Comparison of ENCODE assay signal across 13 cellular contexts in the genomic region with DNA sequence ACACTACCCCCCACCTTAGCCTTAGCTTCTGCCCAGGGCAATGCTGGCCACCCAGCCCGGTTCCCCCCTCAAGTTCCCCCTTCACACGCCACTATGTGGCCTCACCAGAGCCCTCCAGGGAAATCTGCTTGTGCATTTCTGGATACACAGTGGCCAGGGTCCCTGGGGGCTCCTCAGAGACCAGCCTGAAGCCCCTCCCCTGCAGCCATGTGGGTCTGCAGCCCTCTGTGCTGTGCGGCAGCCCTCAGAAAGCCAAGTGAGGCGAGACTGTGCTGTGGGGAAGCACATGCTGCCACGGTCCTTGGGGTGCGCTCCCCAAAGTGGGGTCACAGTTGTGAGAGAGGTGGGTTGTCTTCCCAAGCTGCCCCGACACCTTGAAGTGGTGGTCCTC. TPM values are rescaled to one million over a fixed set of nuclear protein-coding genes. Genes with fewer than 3 reads are reported as not detected.
DNase-seq lines count a peak whose midpoint lies in the region; ATAC-seq, FAIRE-seq and TF ChIP-seq lines count a peak whose summit lies in the region.
"Had no signal": no experiment of that assay in that cellular context is flagged by ENCODE, and none has a peak within 500 bp of the region (broad histone marks: within the 10 kb centered on the region; RNA-seq: fewer than 3 reads in every experiment).

No MANE protein-coding gene starts in this region.

- ATAC-seq in thoracic aorta (ENCODE audit: insufficient number of reproducible peaks, low FRiP score, low read depth) (no peak), GM21619 (IDR thresholded peaks at IDR 0.05; ENCODE audit: unreplicated experiment) (no peak), GM18498 (IDR thresholded peaks at IDR 0.05; ENCODE audit: unreplicated experiment) (no peak)
- ATAC-seq: pancreas; stimulated activated naive B cell treated with anti-CD40 and anti-IgM and Interleukin-4, amounts not matched to agents 10 μg/mL and 1 μg/mL and 100 μg/mL, for 72 hours had no signal

- no peak overlapping the region for H3K9ac ChIP-seq in kidney (ENCODE audit: low read length in 2 of 2)

- H3K27me3 ChIP-seq in thoracic aorta (replicated peaks; ENCODE audit: insufficient read depth) = no peaks in the 10 kb centered on the region
- H3K27me3 ChIP-seq: pancreas had no signal

- H3K4me1 ChIP-seq in kidney (ENCODE audit: control insufficient read depth in 1 of 2, insufficient read depth in 1 of 2, low read depth in 1 of 2, low read length in 2 of 2) (peaks cover 12 to 40% of the 10 kb centered on the region in 2 donors), thoracic aorta (ENCODE audit: control insufficient read depth in 1 of 2, low read depth in 2 of 2) (peaks cover 16 to 36% of the 10 kb centered on the region in 2 donors)

- TF ChIP-seq CTCF in kidney (IDR thresholded peaks at IDR 0.05; ENCODE audit: borderline replicate concordance, extremely low read depth, insufficient read depth) (no peak), thoracic aorta (IDR thresholded peaks at IDR 0.05) (no peak)

- H3K9me3 ChIP-seq in kidney (ENCODE audit: control insufficient read depth in 1 of 2, low read length in 2 of 2) (no peaks in the 10 kb centered on the region), thoracic aorta (no peaks in the 10 kb centered on the region)
- H3K9me3 ChIP-seq: pancreas had no signal

- peak; percentile 87 for DNase-seq in SK-N-DZ (ENCODE audit: low spot score)
- peak; percentile 74 for DNase-seq in kidney
- DNase-seq in thoracic aorta (ENCODE audit: low spot score) = no peak
- no peak for DNase-seq in Ammon's horn (ENCODE audit: low spot score)
- DNase-seq: activated B cell treated with CpG ODN at 0.5 μM for 24 hours; activated T-cell treated with anti-CD3 and anti-CD28 coated beads, Interleukin-2, amount 50 U/mL, for 1 hour; COR-L47; NCI-H187; NCI-H774; stimulated activated naive B cell treated with anti-CD40 and anti-IgM and Interleukin-4, amounts not matched to agents 10 μg/mL and 1 μg/mL and 100 μg/mL, for 72 hours had no signal

- intact Hi-C loops in kidney (cut with DNase I) = no loop called here

- H3K4me3 ChIP-seq in kidney (ENCODE audit: low read length in 2 of 2) = no peak overlapping the region
- H3K4me3 ChIP-seq in thoracic aorta = no peak overlapping the region
- H3K4me3 ChIP-seq: pancreas had no signal

- H3K27ac ChIP-seq in kidney (ENCODE audit: low read depth in 2 of 2, low read length in 2 of 2) = peak overlapping the region in 1 of 2 donors; percentile 80
- H3K27ac ChIP-seq in thoracic aorta = peak overlapping the region; percentile 69 to 72

- no peak for FAIRE-seq in kidney (lab: Jason Lieb, UNC)
- FAIRE-seq: pancreas had no signal

- H3K36me3 ChIP-seq in kidney (ENCODE audit: control insufficient read depth in 1 of 2, insufficient read depth in 2 of 2, low read length in 2 of 2) = no peaks in the 10 kb centered on the region
- no peaks in the 10 kb centered on the region for H3K36me3 ChIP-seq in thoracic aorta
- H3K36me3 ChIP-seq: pancreas had no signal

RNA-seq across cellular contexts. Expression of a gene that starts 2.1 kb away (rescaled TPM):
- polyA plus RNA-seq in SK-N-DZ (2014; cell fraction: cytosol; rRNA removed) = 60.4 and 75.0 TPM in 2 replicates
- 183 and 241 TPM in 2 replicates for polyA plus RNA-seq in SK-N-DZ (2014; cell fraction: nucleus; rRNA removed)
- 383 TPM for total RNA-seq in kidney
- polyA plus RNA-seq in kidney (ENCODE audit: insufficient read depth, low read depth, low replicate concordance) = 128 TPM
- total RNA-seq in thoracic aorta = 100 to 1,000 TPM; 169 to 218 TPM

RNA-seq across cellular contexts. Expression of a gene that starts 17.2 kb away (rescaled TPM):
- polyA plus RNA-seq in SK-N-DZ (2014; cell fraction: cytosol; rRNA removed) = 2.2 and 2.8 TPM in 2 replicates
- 8.8 and 10.8 TPM in 2 replicates for polyA plus RNA-seq in SK-N-DZ (2014; cell fraction: nucleus; rRNA removed)
- total RNA-seq in kidney (16.7 TPM), thoracic aorta (1 to 10 TPM; 4.2 to 6.0 TPM)
- 14.5 TPM for polyA plus RNA-seq in kidney (ENCODE audit: insufficient read depth, low read depth, low replicate concordance)

RNA-seq across cellular contexts. Expression of a gene that starts 33.5 kb away (rescaled TPM):
- polyA plus RNA-seq in SK-N-DZ (2014; cell fraction: cytosol; rRNA removed) = 39.2 and 43.5 TPM in 2 replicates
- 162 and 174 TPM in 2 replicates for polyA plus RNA-seq in SK-N-DZ (2014; cell fraction: nucleus; rRNA removed)
- total RNA-seq in kidney (53.8 TPM), thoracic aorta (10 to 100 TPM; 61.2 to 73.6 TPM)
- 39.4 TPM for polyA plus RNA-seq in kidney (ENCODE audit: insufficient read depth, low read depth, low replicate concordance)

RNA-seq across cellular contexts. Expression of a gene that starts 39.4 kb away (rescaled TPM):
- 12.7 and 14.7 TPM in 2 replicates for polyA plus RNA-seq in SK-N-DZ (2014; cell fraction: cytosol; rRNA removed)
- 144 and 172 TPM in 2 replicates for polyA plus RNA-seq in SK-N-DZ (2014; cell fraction: nucleus; rRNA removed)
- total RNA-seq in kidney (18.3 TPM), thoracic aorta (1 to 10 TPM; 5.8 to 8.8 TPM)
- polyA plus RNA-seq in kidney (ENCODE audit: insufficient read depth, low read depth, low replicate concordance) = 11.4 TPM

RNA-seq across cellular contexts. Expression of a gene that starts 48.1 kb away (rescaled TPM):
- 84.1 and 85.6 TPM in 2 replicates for polyA plus RNA-seq in SK-N-DZ (2014; cell fraction: cytosol; rRNA removed)
- 421 and 514 TPM in 2 replicates for polyA plus RNA-seq in SK-N-DZ (2014; cell fraction: nucleus; rRNA removed)
- 15.9 TPM for total RNA-seq in kidney
- polyA plus RNA-seq in kidney (ENCODE audit: insufficient read depth, low read depth, low replicate concordance) = 13.4 TPM
- total RNA-seq in thoracic aorta = 10 to 100 TPM in 1 of 2 donors, 1 to 10 TPM in 1; 8.9 to 10.4 TPM

Comparison
In these comparisons a context has a peak if more than half of its experiments do, and no peak if none do; other contexts are left out.
1. DNase-seq: peak in SK-N-DZ (single experiment) and kidney (single experiment); none in thoracic aorta (single experiment) and Ammon's horn (single experiment).